In the genomic region with DNA sequence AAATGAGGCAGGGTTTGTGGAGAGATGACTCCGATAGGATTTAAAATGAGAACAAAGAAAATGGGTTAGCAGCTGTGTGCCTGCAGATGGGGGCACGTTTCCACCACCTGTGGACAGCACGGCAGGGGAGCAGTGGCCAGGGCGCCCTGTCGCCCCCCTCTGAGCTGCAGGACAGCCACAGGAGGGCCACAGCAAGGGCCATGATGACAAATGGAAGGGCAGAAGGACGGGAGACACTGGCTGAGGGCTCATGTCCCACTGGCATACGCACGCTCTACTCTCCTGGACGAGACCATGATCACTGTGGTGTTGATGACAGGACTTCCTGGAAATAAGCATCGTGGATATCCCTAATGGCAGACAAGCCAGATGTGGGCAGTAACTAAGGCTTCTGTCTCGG, we compare ENCODE assay signal across 13 cellular contexts.
DNase-seq lines count a peak whose midpoint lies in the region; ATAC-seq and TF ChIP-seq lines count a peak whose summit lies in the region.
"Had no signal": no experiment of that assay in that cellular context is flagged by ENCODE, and none has a peak within 500 bp of the region (broad histone marks: within the 10 kb centered on the region; RNA-seq: fewer than 3 reads in every experiment).

No MANE protein-coding gene starts in this region.

- no peak overlapping the region for H3K9ac ChIP-seq in rectal smooth muscle tissue (ENCODE audit: low read length)

- POLR2A ChIA-PET in Caco-2 (lab: Charles Lee): no interaction called here

- no TSS peak for BruUV-seq in Caco-2 (replicated peaks; lab: Mats Ljungman, UMichigan)

- H3K4me3 Mint-ChIP-seq in Caco-2 (ENCODE audit: unreplicated experiment): no peak overlapping the region
- H3K4me3 Mint-ChIP-seq: activated naive CD4-positive, alpha-beta T cell treated with anti-CD3 and anti-CD28 coated beads, Interleukin-2, amount 50 U/mL, for 24 hours had no signal

- peak overlapping the region; percentile 25 for H3K27ac Mint-ChIP-seq in Caco-2 (ENCODE audit: unreplicated experiment)
- H3K27ac Mint-ChIP-seq: activated naive CD4-positive, alpha-beta T cell treated with anti-CD3 and anti-CD28 coated beads, Interleukin-2, amount 50 U/mL, for 24 hours had no signal

- H3K4me3 ChIP-seq in Caco-2 (ENCODE audit: low read depth, low read length) (no peak overlapping the region), WERI-Rb-1 (ENCODE audit: low read depth, low read length) (no peak overlapping the region), gastroesophageal sphincter (no peak overlapping the region), rectal smooth muscle tissue (ENCODE audit: low read length) (no peak overlapping the region)

- H3K9me3 ChIP-seq in Caco-2: no peaks in the 10 kb centered on the region
- no peaks in the 10 kb centered on the region for H3K9me3 ChIP-seq in WERI-Rb-1 (ENCODE audit: severe bottlenecking)
- H3K9me3 ChIP-seq in gastroesophageal sphincter: no peaks in the 10 kb centered on the region

- 67 to 93% methylated on average over 3 to 11 of the region's 11 CpGs for WGBS in gastroesophageal sphincter (ENCODE audit: low coverage in 1 of 2), 2 donors

- H3K4me1 ChIP-seq in Caco-2 (no peaks in the 10 kb centered on the region), gastroesophageal sphincter (peaks cover 0 to 40% (median 13%) of the 10 kb centered on the region in 3 donors), rectal smooth muscle tissue (ENCODE audit: control insufficient read depth, insufficient read depth, low read length) (peaks cover 10% of the 10 kb centered on the region)

- no peaks in the 10 kb centered on the region for H3K36me3 Mint-ChIP-seq in Caco-2 (ENCODE audit: insufficient read depth, unreplicated experiment)

- no peaks in the 10 kb centered on the region for H3K9me3 Mint-ChIP-seq in Caco-2 (ENCODE audit: unreplicated experiment)
- H3K9me3 Mint-ChIP-seq: activated naive CD4-positive, alpha-beta T cell treated with anti-CD3 and anti-CD28 coated beads, Interleukin-2, amount 50 U/mL, for 24 hours had no signal

- CTCF ChIA-PET in Caco-2 (lab: Charles Lee): no interaction called here

- H3K27me3 Mint-ChIP-seq in Caco-2 (ENCODE audit: insufficient read depth, unreplicated experiment): no peaks in the 10 kb centered on the region
- H3K27me3 Mint-ChIP-seq: activated naive CD4-positive, alpha-beta T cell treated with anti-CD3 and anti-CD28 coated beads, Interleukin-2, amount 50 U/mL, for 24 hours; B cell had no signal

- DNase-seq in Caco-2: no peak
- DNase-seq in WERI-Rb-1: no peak
- DNase-seq in NCI-H524 (lab: John Stamatoyannopoulos, UW): no peak
- no peak for DNase-seq in left colon
- DNase-seq in HuH-7.5 (ENCODE audit: low spot score): no peak
- DNase-seq: activated CD4-positive, alpha-beta T cell treated with anti-CD3 and anti-CD28 coated beads for 1 hour; Kasumi-1; NCI-H345 had no signal

- no peak for ATAC-seq in gastroesophageal sphincter
- ATAC-seq in HG02623 (IDR thresholded peaks at IDR 0.05; ENCODE audit: unreplicated experiment): no peak
- no peak for ATAC-seq in left colon

- H3K27ac ChIP-seq in WERI-Rb-1: peak overlapping the region; percentile 55
- peak overlapping the region in 3 of 4 donors; percentile 57 to 84 (median 84) for H3K27ac ChIP-seq in gastroesophageal sphincter
- peak overlapping the region; percentile 51 for H3K27ac ChIP-seq in rectal smooth muscle tissue (ENCODE audit: low read depth, low read length)

- no peaks in the 10 kb centered on the region for H3K27me3 ChIP-seq in Caco-2 (replicated peaks; ENCODE audit: control insufficient read depth, insufficient read depth, low read length)
- no peaks in the 10 kb centered on the region for H3K27me3 ChIP-seq in WERI-Rb-1 (ENCODE audit: insufficient read depth, low read depth, severe bottlenecking)
- H3K27me3 ChIP-seq in gastroesophageal sphincter: no peaks in the 10 kb centered on the region
- H3K27me3 ChIP-seq in rectal smooth muscle tissue (ENCODE audit: control insufficient read depth, insufficient read depth, low read length): no peaks in the 10 kb centered on the region

- TF ChIP-seq POLR2A in gastroesophageal sphincter (IDR thresholded peaks at IDR 0.05): no peak

- H3K4me1 Mint-ChIP-seq in Caco-2 (ENCODE audit: low read depth, unreplicated experiment): no peaks in the 10 kb centered on the region

- intact Hi-C loops in Caco-2 (cut with micrococcal nuclease; ENCODE audit: unreplicated experiment): no loop called here
- intact Hi-C loops in left colon (cut with DNase I, micrococcal nuclease): no loop called here

- TF ChIP-seq EP300 in gastroesophageal sphincter (IDR thresholded peaks at IDR 0.05): no peak

- TF ChIP-seq CTCF in Caco-2 (IDR thresholded peaks at IDR 0.05; ENCODE audit: insufficient read depth in 1 of 2, low read depth in 1 of 2, low read length in 1 of 2, severe bottlenecking in 1 of 2, unreplicated experiment in 1 of 2): no peak
- no peak for TF ChIP-seq CTCF in WERI-Rb-1 (IDR thresholded peaks at IDR 0.05; ENCODE audit: low read depth, low read length)
- TF ChIP-seq CTCF in gastroesophageal sphincter (IDR thresholded peaks at IDR 0.05): no peak

- H3K36me3 ChIP-seq in Caco-2 (ENCODE audit: control insufficient read depth, insufficient read depth, low read length) (no peaks in the 10 kb centered on the region), WERI-Rb-1 (peaks cover 5% of the 10 kb centered on the region; the same call in 1 of the 2 replicates), gastroesophageal sphincter (peaks cover 0 to 11% of the 10 kb centered on the region in 2 donors), rectal smooth muscle tissue (ENCODE audit: control insufficient read depth, insufficient read depth, low read length) (peaks cover 3% of the 10 kb centered on the region)
